In genomic region chrX:58044130-58044529, GRCh38 we compare ENCODE assay signal across 39 cellular contexts.
"Had no signal": no experiment of that assay in that cellular context is flagged by ENCODE, and none has a peak within 500 bp of the region (broad histone marks: within the 10 kb centered on the region; RNA-seq: fewer than 3 reads in every experiment).

No MANE protein-coding gene starts in this region.

- H3K36me3 ChIP-seq: adrenal gland, ascending aorta, brain microvascular endothelial cell, breast epithelium, cardiac muscle cell had no signal

- H3K36me3 Mint-ChIP-seq: activated naive CD4-positive, alpha-beta T cell treated with anti-CD3 and anti-CD28 coated beads, Interleukin-2, amount 10 ng/mL, durations not matched to agents 7 days and 5 days; activated naive CD4-positive, alpha-beta T cell treated with anti-CD3 and anti-CD28 coated beads, Interleukin-2, amount 50 U/mL, for 24 hours; activated naive CD8-positive, alpha-beta T cell; activated naive CD8-positive, alpha-beta T cell treated with anti-CD3 and anti-CD28 coated beads for 36 hours; activated naive CD8-positive, alpha-beta T cell treated with anti-CD3 and anti-CD28 coated beads, Interleukin-2, amount 10 ng/mL, durations not matched to agents 7 days and 5 days; brain had no signal

- H3K27ac ChIP-seq: adrenal gland, ascending aorta, body of pancreas, brain microvascular endothelial cell, breast epithelium, cardiac muscle cell had no signal

- H3K27me3 Mint-ChIP-seq: activated naive CD4-positive, alpha-beta T cell treated with anti-CD3 and anti-CD28 coated beads, Interleukin-2, amount 10 ng/mL, durations not matched to agents 7 days and 5 days; activated naive CD4-positive, alpha-beta T cell treated with anti-CD3 and anti-CD28 coated beads, Interleukin-2, amount 50 U/mL, for 24 hours; activated naive CD8-positive, alpha-beta T cell; activated naive CD8-positive, alpha-beta T cell treated with anti-CD3 and anti-CD28 coated beads, Interleukin-2, amount 10 ng/mL, durations not matched to agents 7 days and 5 days; activated naive CD8-positive, alpha-beta T cell treated with anti-CD3 and anti-CD28 coated beads, Interleukin-2, amount 50 U/mL, for 24 hours had no signal

- H3K4me3 Mint-ChIP-seq: activated naive CD4-positive, alpha-beta T cell treated with anti-CD3 and anti-CD28 coated beads for 36 hours; activated naive CD4-positive, alpha-beta T cell treated with anti-CD3 and anti-CD28 coated beads, Interleukin-2, amount 10 ng/mL, durations not matched to agents 7 days and 5 days; activated naive CD4-positive, alpha-beta T cell treated with anti-CD3 and anti-CD28 coated beads, Interleukin-2, amount 50 U/mL, for 24 hours; activated naive CD8-positive, alpha-beta T cell; activated naive CD8-positive, alpha-beta T cell treated with anti-CD3 and anti-CD28 coated beads for 36 hours; activated naive CD8-positive, alpha-beta T cell treated with anti-CD3 and anti-CD28 coated beads, Interleukin-2, amount 10 ng/mL, durations not matched to agents 7 days and 5 days; activated naive CD8-positive, alpha-beta T cell treated with anti-CD3 and anti-CD28 coated beads, Interleukin-2, amount 50 U/mL, for 24 hours; activated T-cell treated with anti-CD3 and anti-CD28 coated beads, Interleukin-2, amount 50 U/mL, for 24 hours; activated T-cell treated with anti-CD3 and anti-CD28 coated beads, Interleukin-2, amount 50 U/mL, for 4 hours; activated T-cell treated with anti-CD3 and anti-CD28 coated beads, Interleukin-2, amount 50 U/mL, for 72 hours; activated T-helper 1 cell treated with anti-CD3 and anti-CD28 coated beads, Interleukin-12 subunit alpha, Interleukin-12 subunit beta, Interleukin-2, Interleukin-4 antibody, amounts not matched to agents 30 ng/mL and 10 ng/mL and 1 ng/mL, durations not matched to agents 14 hours and 24 hours and 36 hours; activated T-helper 17 cell treated with anti-CD3 and anti-CD28 coated beads, Interleukin-2, amount 50 U/mL, for 72 hours; brain; central memory CD8-positive, alpha-beta T cell had no signal

- FAIRE-seq: bronchial epithelial cell had no signal

- H3K4me1 ChIP-seq: adrenal gland, ascending aorta, body of pancreas, breast epithelium had no signal

- H3K27me3 ChIP-seq: ascending aorta, body of pancreas, brain microvascular endothelial cell, cardiac muscle cell had no signal

- H3K9me3 ChIP-seq: body of pancreas had no signal

- ATAC-seq: activated naive CD4-positive, alpha-beta T cell treated with anti-CD3 and anti-CD28 coated beads, Interleukin-2, amount 50 U/mL, for 72 hours; activated naive CD8-positive, alpha-beta T cell treated with anti-CD3 and anti-CD28 coated beads, Interleukin-2, amount 50 U/mL, for 24 hours; activated T-cell treated with anti-CD3 and anti-CD28 coated beads, Interleukin-2, amount 50 U/mL, for 4 hours; activated T-cell treated with anti-CD3 and anti-CD28 coated beads, Interleukin-2, amount 50 U/mL, for 72 hours; activated T-helper 17 cell treated with anti-CD3 and anti-CD28 coated beads, Interleukin-2, amount 50 U/mL, for 72 hours; body of pancreas had no signal

- H3K4me3 ChIP-seq: adrenal gland, ascending aorta, body of pancreas, breast epithelium, cardiac muscle cell had no signal

- H3K4me1 Mint-ChIP-seq: activated naive CD4-positive, alpha-beta T cell treated with anti-CD3 and anti-CD28 coated beads, Interleukin-2, amount 10 ng/mL, durations not matched to agents 7 days and 5 days; activated naive CD4-positive, alpha-beta T cell treated with anti-CD3 and anti-CD28 coated beads, Interleukin-2, amount 50 U/mL, for 24 hours; activated naive CD8-positive, alpha-beta T cell treated with anti-CD3 and anti-CD28 coated beads for 36 hours; activated naive CD8-positive, alpha-beta T cell treated with anti-CD3 and anti-CD28 coated beads, Interleukin-2, amount 10 ng/mL, durations not matched to agents 7 days and 5 days; activated naive CD8-positive, alpha-beta T cell treated with anti-CD3 and anti-CD28 coated beads, Interleukin-2, amount 50 U/mL, for 24 hours; activated T-helper 17 cell treated with anti-CD3 and anti-CD28 coated beads, Interleukin-2, amount 50 U/mL, for 72 hours; brain; central memory CD8-positive, alpha-beta T cell had no signal

- DNase-seq: activated effector memory CD4-positive, alpha-beta T cell treated with anti-CD3 and anti-CD28 coated beads, Interleukin-2, amount 50 U/mL, for 16 hours; activated effector memory CD4-positive, alpha-beta T cell treated with Interleukin-2 at 50 U/mL for 16 hours; activated gamma-delta T cell; activated gamma-delta T cell treated with Interleukin-2 at 50 U/mL for 16 hours; activated naive CD4-positive, alpha-beta T cell; activated naive CD4-positive, alpha-beta T cell treated with anti-CD3 and anti-CD28 coated beads for 36 hours; activated naive CD4-positive, alpha-beta T cell treated with anti-CD3 and anti-CD28 coated beads, Interleukin-2, amount 10 ng/mL, durations not matched to agents 7 days and 5 days; activated naive CD4-positive, alpha-beta T cell treated with anti-CD3 and anti-CD28 coated beads, Interleukin-2, amount 50 U/mL, for 16 hours; activated naive CD4-positive, alpha-beta T cell treated with Interleukin-2 at 50 U/mL for 16 hours; activated naive CD8-positive, alpha-beta T cell treated with anti-CD3 and anti-CD28 coated beads for 36 hours; activated naive CD8-positive, alpha-beta T cell treated with anti-CD3 and anti-CD28 coated beads, Interleukin-2, amount 10 ng/mL, durations not matched to agents 7 days and 5 days; activated naive CD8-positive, alpha-beta T cell treated with anti-CD3 and anti-CD28 coated beads, Interleukin-2, amount 50 U/mL, for 24 hours; activated T-cell treated with anti-CD3 and anti-CD28 coated beads, Interleukin-2, amount 50 U/mL, for 1 hour; activated T-cell treated with anti-CD3 and anti-CD28 coated beads, Interleukin-2, amount 50 U/mL, for 24 hours; activated T-cell treated with anti-CD3 and anti-CD28 coated beads, Interleukin-2, amount 50 U/mL, for 4 hours; activated T-cell treated with anti-CD3 and anti-CD28 coated beads, Interleukin-2, amount 50 U/mL, for 48 hours; activated T-cell treated with anti-CD3 and anti-CD28 coated beads, Interleukin-2, amount 50 U/mL, for 72 hours; adrenal gland; amniotic stem cell; amygdala; anterior cingulate cortex; aorta; body of pancreas; brain microvascular endothelial cell; caudate nucleus; central memory CD4-positive, alpha-beta T cell; cerebellar nuclear complex had no signal

- H3K27ac Mint-ChIP-seq: activated naive CD4-positive, alpha-beta T cell treated with anti-CD3 and anti-CD28 coated beads for 36 hours; activated naive CD4-positive, alpha-beta T cell treated with anti-CD3 and anti-CD28 coated beads, Interleukin-2, amount 10 ng/mL, durations not matched to agents 7 days and 5 days; activated naive CD4-positive, alpha-beta T cell treated with anti-CD3 and anti-CD28 coated beads, Interleukin-2, amount 50 U/mL, for 24 hours; activated naive CD4-positive, alpha-beta T cell treated with anti-CD3 and anti-CD28 coated beads, Interleukin-2, amount 50 U/mL, for 72 hours; activated naive CD8-positive, alpha-beta T cell; activated naive CD8-positive, alpha-beta T cell treated with anti-CD3 and anti-CD28 coated beads for 36 hours; activated naive CD8-positive, alpha-beta T cell treated with anti-CD3 and anti-CD28 coated beads, Interleukin-2, amount 10 ng/mL, durations not matched to agents 7 days and 5 days; activated naive CD8-positive, alpha-beta T cell treated with anti-CD3 and anti-CD28 coated beads, Interleukin-2, amount 50 U/mL, for 24 hours; activated T-cell treated with anti-CD3 and anti-CD28 coated beads, Interleukin-2, amount 50 U/mL, for 24 hours; activated T-cell treated with anti-CD3 and anti-CD28 coated beads, Interleukin-2, amount 50 U/mL, for 72 hours; activated T-helper 1 cell treated with anti-CD3 and anti-CD28 coated beads, Interleukin-12 subunit alpha, Interleukin-12 subunit beta, Interleukin-2, Interleukin-4 antibody, amounts not matched to agents 30 ng/mL and 10 ng/mL and 1 ng/mL, durations not matched to agents 14 hours and 24 hours and 36 hours; activated T-helper 17 cell treated with anti-CD3 and anti-CD28 coated beads, Interleukin-2, amount 50 U/mL, for 72 hours; activated T-helper 2 cell treated with anti-CD3 and anti-CD28 coated beads, Interferon-gamma antibody, Interleukin-2, Interleukin-4, amounts not matched to agents 10 μg/mL and 5 μg/mL and 100 μg/mL, durations not matched to agents 14 hours and 24 hours and 36 hours; brain had no signal
